24 cellular contexts compared by ENCODE assay signal in genomic region chr14:93945070-93945399, GRCh38. TPM values are rescaled to one million over a fixed set of nuclear protein-coding genes. Genes with fewer than 3 reads are reported as not detected.
"Had no signal": no experiment of that assay in that cellular context is flagged by ENCODE, and none has a peak within 500 bp of the region (broad histone marks: within the 10 kb centered on the region; RNA-seq: fewer than 3 reads in every experiment).

No MANE protein-coding gene starts in this region.

- H3K4me3 ChIP-seq: pancreas, SJSA1, tibial artery had no signal

- H3K9me3 ChIP-seq: pancreas, SJSA1, tibial artery had no signal

- ATAC-seq: esophagus mucosa; left lobe of liver; natural killer cell treated with Interleukin-12 subunit alpha and Interleukin-12 subunit beta and Interleukin-15 and Interleukin-18, amount 100 ng/mL, for 72 hours; pancreas; sciatic nerve had no signal

- H3K27me3 ChIP-seq: pancreas, SJSA1, tibial artery had no signal

- DNase-seq: activated CD4-positive, alpha-beta T cell treated with anti-CD3 and anti-CD28 coated beads for 1 hour; activated CD4-positive, alpha-beta T cell treated with anti-CD3 and anti-CD28 coated beads, Interleukin-2, amount 50 U/mL, for 1 hour; activated naive CD4-positive, alpha-beta T cell treated with anti-CD3 and anti-CD28 coated beads, Interleukin-2, amount 10 ng/mL, durations not matched to agents 7 days and 5 days; activated T-cell treated with anti-CD3 and anti-CD28 coated beads, Interleukin-2, amount 50 U/mL, for 24 hours; aorta; central memory CD4-positive, alpha-beta T cell; dermis blood vessel endothelial cell; effector memory CD4-positive, alpha-beta T cell; kidney; pancreas; stimulated activated CD4-positive, alpha-beta T cell treated with anti-CD3 and anti-CD28 coated beads, Interleukin-4, amount 100 ng/mL, for 4 hours; T-helper 9 cell; tibial artery had no signal

- H3K27ac ChIP-seq: SJSA1, tibial artery had no signal

- H3K36me3 ChIP-seq: pancreas had no signal

RNA-seq across cellular contexts. Expression of gene FAM181A, which starts 17.9 kb away (rescaled TPM):
- total RNA-seq: aorta; dermis blood vessel endothelial cell; esophagus mucosa; kidney; left lobe of liver; lung microvascular endothelial cell; mesothelial cell of epicardium; natural killer cell treated with Interleukin-12 subunit alpha and Interleukin-12 subunit beta and Interleukin-15 and Interleukin-18, amount 100 ng/mL, for 72 hours; pancreas; pulmonary artery endothelial cell; sciatic nerve; SJSA1; T-helper 1 cell treated with Interleukin-12 subunit alpha and Interleukin-12 subunit beta and Interleukin-4 antibody, amounts not matched to agents 30 ng/mL and 1 ng/mL, for 36 hours; urinary bladder had no signal
- polyA plus RNA-seq: adipose tissue, aorta, pancreas, urinary bladder had no signal

RNA-seq across cellular contexts. Expression of gene ASB2, which starts 31.3 kb away (rescaled TPM):
- total RNA-seq: dermis blood vessel endothelial cell, lung microvascular endothelial cell, pulmonary artery endothelial cell had no signal

RNA-seq across cellular contexts. Expression of gene CCDC197, which starts 52.1 kb away (rescaled TPM):
- total RNA-seq: dermis blood vessel endothelial cell; esophagus mucosa; kidney; left lobe of liver; lung microvascular endothelial cell; mesothelial cell of epicardium; natural killer cell treated with Interleukin-12 subunit alpha and Interleukin-12 subunit beta and Interleukin-15 and Interleukin-18, amount 100 ng/mL, for 72 hours; pancreas; pulmonary artery endothelial cell; sciatic nerve; SJSA1; T-helper 1 cell treated with Interleukin-12 subunit alpha and Interleukin-12 subunit beta and Interleukin-4 antibody, amounts not matched to agents 30 ng/mL and 1 ng/mL, for 36 hours; urinary bladder had no signal
- polyA plus RNA-seq: adipose tissue, aorta, pancreas, urinary bladder had no signal
